8 cellular contexts compared by ENCODE assay signal in the genomic region with DNA sequence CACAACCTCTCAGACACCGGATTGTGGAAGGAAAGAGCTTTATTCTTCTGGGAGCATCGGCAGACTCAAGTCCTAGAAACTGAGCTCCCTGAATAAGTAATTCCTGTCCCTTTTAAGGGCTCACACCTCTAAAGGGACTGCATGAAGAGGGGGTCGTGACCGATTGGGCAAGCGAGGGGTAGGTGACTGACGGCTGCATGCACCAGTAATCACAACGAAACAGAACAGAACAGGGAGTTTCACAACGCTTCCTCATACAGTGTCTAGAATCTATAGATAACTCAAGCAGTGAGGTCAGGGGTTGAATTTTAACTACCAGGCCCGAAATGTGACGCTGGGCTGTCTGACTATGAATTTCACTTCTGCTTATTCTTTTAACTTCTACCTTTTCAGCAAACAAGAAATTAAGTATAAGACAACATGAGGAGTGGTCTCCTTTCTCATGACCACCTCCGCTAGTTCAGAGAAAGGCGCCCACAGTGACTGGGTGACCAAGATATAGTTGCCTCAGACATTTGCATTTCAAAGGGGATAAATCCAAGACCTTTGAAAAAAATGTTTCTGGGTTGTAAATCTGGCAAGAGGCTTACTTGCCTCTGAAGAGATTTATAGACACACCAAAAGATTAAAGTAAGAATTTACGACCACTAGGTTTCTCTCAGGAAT.
DNase-seq lines count a peak whose midpoint lies in the region; ATAC-seq and TF ChIP-seq lines count a peak whose summit lies in the region.

No MANE protein-coding gene starts in this region.

- POLR2A ChIA-PET in CD4-positive, alpha-beta T cell (lab: Charles Lee): no interaction called here

- peaks cover 13% of the 10 kb centered on the region for H3K36me3 Mint-ChIP-seq in CD4-positive, alpha-beta T cell (ENCODE audit: low read depth)

- H3K9me3 Mint-ChIP-seq in CD4-positive, alpha-beta T cell: peaks cover 13% of the 10 kb centered on the region

- ATAC-seq in GM18499 (IDR thresholded peaks at IDR 0.05; ENCODE audit: insufficient read depth, unreplicated experiment) (peak; percentile 91), GM21737 (IDR thresholded peaks at IDR 0.05; ENCODE audit: unreplicated experiment) (peak; percentile 93), HG03575 (IDR thresholded peaks at IDR 0.05; ENCODE audit: extremely low read depth, insufficient number of reproducible peaks, low FRiP score, unreplicated experiment) (peak; percentile 63)
- ATAC-seq in CD4-positive, alpha-beta T cell (ENCODE audit: poor library complexity): no peak

- no peaks in the 10 kb centered on the region for H3K9me3 ChIP-seq in CD4-positive, alpha-beta T cell (ENCODE audit: control insufficient read depth, low read length)

- DNase-seq in head of caudate nucleus: peak in 30 of 42 donors; percentile 9 to 63 (median 28)
- DNase-seq in NCI-H446 (lab: John Stamatoyannopoulos, UW): no peak
- no peak for DNase-seq in CD4-positive, alpha-beta T cell
- no peak for DNase-seq in dermis blood vessel endothelial cell
- DNase-seq in iPS-NIHi7 (ENCODE audit: extremely low spot score): no peak

- no peaks in the 10 kb centered on the region for H3K4me1 Mint-ChIP-seq in CD4-positive, alpha-beta T cell (ENCODE audit: low read depth)

- no peak for TF ChIP-seq CTCF in CD4-positive, alpha-beta T cell (IDR thresholded peaks at IDR 0.05)

- no peak overlapping the region for H3K27ac ChIP-seq in CD4-positive, alpha-beta T cell (ENCODE audit: low read depth, low read length)

- H3K4me3 Mint-ChIP-seq in CD4-positive, alpha-beta T cell: no peak overlapping the region

- H3K27me3 Mint-ChIP-seq in CD4-positive, alpha-beta T cell: peaks cover 25% of the 10 kb centered on the region

- CTCF ChIA-PET in CD4-positive, alpha-beta T cell (lab: Charles Lee): no interaction called here

- intact Hi-C loops in head of caudate nucleus (cut with DNase I): no loop called here
- intact Hi-C loops in CD4-positive, alpha-beta T cell (cut with DNase I, micrococcal nuclease): no loop called here

- no peaks in the 10 kb centered on the region for H3K27me3 ChIP-seq in CD4-positive, alpha-beta T cell (ENCODE audit: control insufficient read depth, insufficient read depth, low read length)

- no peak overlapping the region for H3K27ac Mint-ChIP-seq in CD4-positive, alpha-beta T cell

Comparison
In these comparisons a context has a peak if more than half of its experiments do, and no peak if none do; other contexts are left out.
1. DNase-seq: peak in head of caudate nucleus (30 of 42); none in NCI-H446 (0 of 2), CD4-positive, alpha-beta T cell (0 of 10), dermis blood vessel endothelial cell (single experiment) and iPS-NIHi7 (single experiment).